1 cellular context compared by ENCODE assay signal in genomic region chr3:183515968-183516851, GRCh38.
TF ChIP-seq lines count a peak whose summit lies in the region.

No MANE protein-coding gene starts in this region.

TF ChIP-seq in K562, 482 proteins besides CTCF, POLR2A, EP300 and RAD21 (continued from another document and continues in another):
- no peak for TF ChIP-seq HNRNPK (IDR thresholded peaks at IDR 0.05; ENCODE audit: low read depth, low read length, poor library complexity, severe bottlenecking)
- TF ChIP-seq L3MBTL2 (IDR thresholded peaks at IDR 0.05): peak; percentile 71
- peak; percentile 68; the same call in 1 of the 2 replicates for TF ChIP-seq ZNF175 (CRISPR knock-in tag; IDR thresholded peaks at IDR 0.05; ENCODE audit: low read depth)
- no peak for TF ChIP-seq RBFOX2 (IDR thresholded peaks at IDR 0.05; ENCODE audit: low read depth, low read length)
- peak; percentile 34; the same call in 1 of the 2 replicates for TF ChIP-seq ELF2 (CRISPR knock-in tag; IDR thresholded peaks at IDR 0.05)
- 0 out of 2 replicates have a peak, but pooled peaks have one; percentile 30 for TF ChIP-seq GABPA (tag; conservative IDR thresholded peaks at IDR 0.05; ENCODE audit: low read depth)
- TF ChIP-seq FOXP1 (CRISPR knock-in tag; IDR thresholded peaks at IDR 0.05): no peak
- TF ChIP-seq ZNF592 (IDR thresholded peaks at IDR 0.05): peak; percentile 35; the same call in 1 of the 2 replicates
- TF ChIP-seq HIVEP1 (CRISPR knock-in tag; IDR thresholded peaks at IDR 0.05): no peak
- no peak; the same call in 1 of the 2 replicates for TF ChIP-seq SMARCA4 (IDR thresholded peaks at IDR 0.05)
- TF ChIP-seq NUFIP1 (IDR thresholded peaks at IDR 0.05; ENCODE audit: partially characterized antibody): no peak
- TF ChIP-seq NCOR1 (IDR thresholded peaks at IDR 0.05): no peak
- TF ChIP-seq TFAP4 (CRISPR knock-in tag; IDR thresholded peaks at IDR 0.05; ENCODE audit: borderline replicate concordance): no peak
- TF ChIP-seq ZBTB5 (IDR thresholded peaks at IDR 0.05): no peak
- no peak for TF ChIP-seq BCL6 (CRISPR knock-in tag; IDR thresholded peaks at IDR 0.05)
- TF ChIP-seq SP2 (IDR thresholded peaks at IDR 0.05; ENCODE audit: extremely low read depth, low read depth, low read length, poor library complexity, severe bottlenecking): no peak
- TF ChIP-seq ZNF740 (CRISPR knock-in tag; IDR thresholded peaks at IDR 0.05): no peak
- no peak for TF ChIP-seq ZNF740 (tag; IDR thresholded peaks at IDR 0.05)
- no peak for TF ChIP-seq POLR2AphosphoS2 (IDR thresholded peaks at IDR 0.05; ENCODE audit: low read length)
- no peak for TF ChIP-seq MCM5 (IDR thresholded peaks at IDR 0.05; ENCODE audit: low read depth)
- TF ChIP-seq ZNF639 (CRISPR knock-in tag; conservative IDR thresholded peaks at IDR 0.05 in 1 of 2, IDR thresholded peaks at IDR 0.05 in 1 of 2): 0 out of 4 replicates have a peak, but pooled peaks of 1 of the 2 experiments have one; percentile 34
- no peak for TF ChIP-seq YY1 (IDR thresholded peaks at IDR 0.05; ENCODE audit: borderline replicate concordance in 1 of 3, control insufficient read depth in 1 of 3, extremely low read depth in 1 of 3, insufficient read depth in 3 of 3, insufficient read length in 1 of 3, insufficient replicate concordance in 2 of 3, low read depth in 1 of 3, low read length in 2 of 3)
- TF ChIP-seq ZSCAN32 (CRISPR knock-in tag; IDR thresholded peaks at IDR 0.05): no peak
- no peak for TF ChIP-seq CHCHD3 (CRISPR knock-in tag; IDR thresholded peaks at IDR 0.05)
- no peak for TF ChIP-seq RREB1 (CRISPR knock-in tag; IDR thresholded peaks at IDR 0.05)
- TF ChIP-seq ZBTB33 (CRISPR knock-in tag; IDR thresholded peaks at IDR 0.05): no peak
- TF ChIP-seq ATF6 (CRISPR knock-in tag; IDR thresholded peaks at IDR 0.05): no peak
- TF ChIP-seq ZHX1 (conservative IDR thresholded peaks at IDR 0.05; ENCODE audit: low read length): no peak
- no peak for TF ChIP-seq ZNF551 (CRISPR knock-in tag; IDR thresholded peaks at IDR 0.05)
- TF ChIP-seq TCF7L2 (IDR thresholded peaks at IDR 0.05; ENCODE audit: low read depth, low read length): no peak
- TF ChIP-seq SP1 (CRISPR knock-in tag; IDR thresholded peaks at IDR 0.05): 0 out of 2 replicates have a peak, but pooled peaks have one; percentile 36
- no peak for TF ChIP-seq NR2C1 (IDR thresholded peaks at IDR 0.05)
- TF ChIP-seq NR2C1 (tag; IDR thresholded peaks at IDR 0.05): no peak
- no peak for TF ChIP-seq U2AF2 (optimal IDR thresholded peaks at IDR 0.05; ENCODE audit: low read depth, low read length)
- peak; percentile 40; the same call in 1 of the 2 replicates for TF ChIP-seq ETV1 (tag; conservative IDR thresholded peaks at IDR 0.05; ENCODE audit: low read depth)
- TF ChIP-seq ZNF583 (CRISPR knock-in tag; IDR thresholded peaks at IDR 0.05): no peak
- peak; percentile 78 for TF ChIP-seq MEIS2 (IDR thresholded peaks at IDR 0.05; ENCODE audit: partially characterized antibody)
